Comparison of ENCODE assay signal across 10 cellular contexts in genomic region chr2:195532255-195532627, GRCh38.
A peak's percentile ranks its signal among the peaks of the same experiment; 100 is the strongest.
DNase-seq lines count a peak whose midpoint lies in the region; ATAC-seq and TF ChIP-seq lines count a peak whose summit lies in the region.
"Had no signal": no experiment of that assay in that cellular context is flagged by ENCODE, and none has a peak within 500 bp of the region (broad histone marks: within the 10 kb centered on the region; RNA-seq: fewer than 3 reads in every experiment).

No MANE protein-coding gene starts in this region.

- no peaks in the 10 kb centered on the region for H3K79me2 ChIP-seq in Karpas-422 (ENCODE audit: low read length)
- no peaks in the 10 kb centered on the region for H3K79me2 ChIP-seq in osteoblast (ENCODE audit: insufficient read depth, low read length)

- no peaks in the 10 kb centered on the region for H3K27me3 Mint-ChIP-seq in T-helper 1 cell treated with Interleukin-12 subunit alpha and Interleukin-12 subunit beta and Interleukin-4 antibody, amounts not matched to agents 30 μg/mL and 1 μg/mL, for 36 hours (ENCODE audit: low read depth)

- DNase-seq in T-helper 1 cell: no peak
- no peak for DNase-seq in Karpas-422
- DNase-seq in adipocyte (ENCODE audit: low read depth): no peak
- DNase-seq in osteoblast (ENCODE audit: insufficient read length, low spot score, missing footprints): no peak
- no peak for DNase-seq in SKM-1 treated with dmso at 0.1 percent for 144 hours (lab: John Stamatoyannopoulos, UW; ENCODE audit: unreplicated experiment)
- DNase-seq in Ammon's horn (ENCODE audit: low spot score): no peak
- DNase-seq: NK-92 treated with Interleukin-12 subunit alpha and Interleukin-12 subunit beta, amount 100 ng/mL, for 24 hours; stimulated activated naive CD4-positive, alpha-beta T cell treated with Interleukin-2 at 50 U/mL for 16 hours had no signal

- no peaks in the 10 kb centered on the region for H3K9me3 ChIP-seq in Karpas-422 (ENCODE audit: low read length)
- H3K9me3 ChIP-seq in adipocyte (ENCODE audit: control insufficient read depth, low read length): no peaks in the 10 kb centered on the region
- no peaks in the 10 kb centered on the region for H3K9me3 ChIP-seq in osteoblast (ENCODE audit: low read depth, low read length)

- peaks cover 30% of the 10 kb centered on the region for H3K4me1 ChIP-seq in Karpas-422 (ENCODE audit: low read length)
- peaks cover 39% of the 10 kb centered on the region for H3K4me1 ChIP-seq in adipocyte (ENCODE audit: control insufficient read depth, insufficient read depth, low read length)
- peaks cover 58% of the 10 kb centered on the region for H3K4me1 ChIP-seq in osteoblast (ENCODE audit: insufficient read depth, low read length)

- H3K36me3 ChIP-seq in Karpas-422 (ENCODE audit: insufficient read depth, low read length) (no peaks in the 10 kb centered on the region), adipocyte (ENCODE audit: control insufficient read depth, insufficient read depth, low read length, severe bottlenecking) (no peaks in the 10 kb centered on the region), osteoblast (ENCODE audit: insufficient read depth, low read length) (no peaks in the 10 kb centered on the region)

- peak overlapping the region; percentile 75 for H3K4me2 ChIP-seq in Karpas-422 (ENCODE audit: low read depth, low read length, poor library complexity, severe bottlenecking)
- H3K4me2 ChIP-seq in osteoblast (ENCODE audit: insufficient read depth, low read length): peak overlapping the region; percentile 84

- ATAC-seq in HG02970 (IDR thresholded peaks at IDR 0.05; ENCODE audit: low FRiP score, unreplicated experiment): no peak

- 0 out of 2 replicates have a peak overlapping the region, but pooled peaks have one; percentile 59 for H3K4me3 ChIP-seq in Karpas-422 (ENCODE audit: low read length)
- H3K4me3 ChIP-seq in adipocyte (ENCODE audit: low read length): no peak overlapping the region
- H3K4me3 ChIP-seq in osteoblast (ENCODE audit: insufficient read depth, low read length): peak overlapping the region; percentile 61

- no peaks in the 10 kb centered on the region for H3K27me3 ChIP-seq in Karpas-422 (ENCODE audit: low read length)
- no peaks in the 10 kb centered on the region for H3K27me3 ChIP-seq in adipocyte (replicated peaks; ENCODE audit: control insufficient read depth, insufficient read depth, low read length)
- no peaks in the 10 kb centered on the region for H3K27me3 ChIP-seq in osteoblast (ENCODE audit: insufficient read depth, low read length)

- no peak for TF ChIP-seq CTCF in osteoblast (IDR thresholded peaks at IDR 0.05; ENCODE audit: extremely low read depth, low read depth, low read length)

- peaks cover 22% of the 10 kb centered on the region for H3K9me3 Mint-ChIP-seq in T-helper 1 cell treated with Interleukin-12 subunit alpha and Interleukin-12 subunit beta and Interleukin-4 antibody, amounts not matched to agents 30 μg/mL and 1 μg/mL, for 36 hours

- peak overlapping the region; percentile 81 for H3K4me3 Mint-ChIP-seq in T-helper 1 cell treated with Interleukin-12 subunit alpha and Interleukin-12 subunit beta and Interleukin-4 antibody, amounts not matched to agents 30 μg/mL and 1 μg/mL, for 36 hours

- H3K4me1 Mint-ChIP-seq in T-helper 1 cell treated with Interleukin-12 subunit alpha and Interleukin-12 subunit beta and Interleukin-4 antibody, amounts not matched to agents 30 μg/mL and 1 μg/mL, for 36 hours (ENCODE audit: low read depth): peaks cover 62% of the 10 kb centered on the region

- H3K27ac ChIP-seq in Karpas-422 (ENCODE audit: low read length) (peak overlapping the region; percentile 44; the same call in 1 of the 2 replicates), osteoblast (ENCODE audit: low read depth, low read length) (peak overlapping the region; percentile 91)

- H3K9ac ChIP-seq in Karpas-422 (ENCODE audit: low read length) (peak overlapping the region; percentile 56), adipocyte (ENCODE audit: low read length) (peak overlapping the region; percentile 11)

- no peaks in the 10 kb centered on the region for H3K9me2 ChIP-seq in Karpas-422 (replicated peaks; ENCODE audit: insufficient read depth, low read length)

- H4K20me1 ChIP-seq in Karpas-422 (ENCODE audit: insufficient read depth, low read depth, low read length) (no peaks in the 10 kb centered on the region), osteoblast (ENCODE audit: insufficient read depth, low read length) (no peaks in the 10 kb centered on the region)

- peaks cover 30% of the 10 kb centered on the region for H3K36me3 Mint-ChIP-seq in T-helper 1 cell treated with Interleukin-12 subunit alpha and Interleukin-12 subunit beta and Interleukin-4 antibody, amounts not matched to agents 30 μg/mL and 1 μg/mL, for 36 hours (ENCODE audit: low read depth)

- H2AFZ ChIP-seq in Karpas-422 (ENCODE audit: low read length) (peak overlapping the region; percentile 99), osteoblast (ENCODE audit: low read length) (peak overlapping the region; percentile 71)

- peak overlapping the region; percentile 92 for H3K27ac Mint-ChIP-seq in T-helper 1 cell treated with Interleukin-12 subunit alpha and Interleukin-12 subunit beta and Interleukin-4 antibody, amounts not matched to agents 30 μg/mL and 1 μg/mL, for 36 hours
